ENCODE assay signal across 23 cellular contexts in the genomic region with DNA sequence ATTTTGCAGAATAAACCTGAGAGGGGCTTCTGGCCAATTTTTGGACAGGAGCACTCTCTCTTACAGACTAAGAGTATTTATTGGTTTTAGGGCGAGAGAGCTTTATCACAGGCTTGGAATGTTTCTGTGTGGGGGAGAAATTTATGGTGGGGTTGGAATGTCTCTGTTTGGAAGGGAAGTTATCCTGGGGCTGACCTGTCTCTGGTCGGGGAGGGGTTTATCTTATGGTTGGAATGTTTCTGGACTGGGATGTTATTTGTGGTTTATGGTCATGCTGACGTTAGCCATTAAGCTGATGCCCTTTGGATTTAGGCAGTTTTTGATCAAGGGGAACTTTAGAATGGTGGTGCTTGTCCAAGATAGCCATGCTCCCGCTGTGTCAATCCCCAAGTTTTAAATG.
A peak's percentile ranks its signal among the peaks of the same experiment; 100 is the strongest.
DNase-seq lines count a peak whose midpoint lies in the region; ATAC-seq and TF ChIP-seq lines count a peak whose summit lies in the region.
"Had no signal": no experiment of that assay in that cellular context is flagged by ENCODE, and none has a peak within 500 bp of the region (broad histone marks: within the 10 kb centered on the region; RNA-seq: fewer than 3 reads in every experiment).

No MANE protein-coding gene starts in this region.

- H3K27me3 ChIP-seq in SK-N-SH (ENCODE audit: insufficient read depth) (no peaks in the 10 kb centered on the region), SJSA1 (replicated peaks) (no peaks in the 10 kb centered on the region), smooth muscle cell (ENCODE audit: low read depth) (no peaks in the 10 kb centered on the region)
- H3K27me3 ChIP-seq: cardiac muscle cell, esophagus muscularis mucosa, right atrium auricular region, upper lobe of right lung had no signal

- no peak for TF ChIP-seq CTCF in SK-N-SH (IDR thresholded peaks at IDR 0.05)
- no peak for TF ChIP-seq CTCF in fibroblast of pulmonary artery (IDR thresholded peaks at IDR 0.05; ENCODE audit: low read length, missing control alignments)
- TF ChIP-seq CTCF in smooth muscle cell (IDR thresholded peaks at IDR 0.05; ENCODE audit: borderline replicate concordance, insufficient read depth, poor library complexity, severe bottlenecking): no peak

- no peak for DNase-seq in SK-N-SH
- DNase-seq in SJSA1 (ENCODE audit: low read depth in 1 of 2, low spot score in 2 of 2): peak; percentile 59 to 79
- peak; percentile 77 for DNase-seq in fibroblast of pulmonary artery (ENCODE audit: low read depth)
- DNase-seq in smooth muscle cell (lab: John Stamatoyannopoulos, UW; ENCODE audit: unreplicated experiment): no peak
- no peak for DNase-seq in NOMO-1 treated with dmso at 0.1 percent for 144 hours (lab: John Stamatoyannopoulos, UW; ENCODE audit: unreplicated experiment)
- DNase-seq: activated CD4-positive, alpha-beta T cell treated with anti-CD3 and anti-CD28 coated beads, Interleukin-2, amount 50 U/mL, for 48 hours; activated T-cell treated with anti-CD3 and anti-CD28 coated beads, Interleukin-2, amount 50 U/mL, for 48 hours; CD8-positive, alpha-beta T cell; effector CD4-positive, alpha-beta T cell; left colon; NCI-H1092 treated with DMSO at 0.1 percent for 48 hours; NCI-H69; PC-9; upper lobe of right lung had no signal

- POLR2A ChIA-PET in SK-N-SH (lab: Yijun Ruan, JAX): no interaction called here

- no peak for TF ChIP-seq EP300 in SK-N-SH (IDR thresholded peaks at IDR 0.05; ENCODE audit: borderline replicate concordance in 1 of 2, low read depth in 1 of 2, low read length in 1 of 2)

- H3K4me1 ChIP-seq in SK-N-SH (ENCODE audit: control insufficient read depth in 1 of 2, insufficient read depth in 2 of 2, low read depth in 1 of 2, low read length in 1 of 2): peaks cover 0 to 10% of the 10 kb centered on the region in 2 experiments; a peak in 1 of 4 replicates
- H3K4me1 ChIP-seq in SJSA1 (replicated peaks): peaks cover 20% of the 10 kb centered on the region
- H3K4me1 ChIP-seq in smooth muscle cell (ENCODE audit: low read depth): no peaks in the 10 kb centered on the region
- H3K4me1 ChIP-seq: right atrium auricular region, upper lobe of right lung had no signal

- ATAC-seq in SK-N-SH treated with all-trans-retinoic acid at 6 μM for 48 hours (no peak), GM18519 (IDR thresholded peaks at IDR 0.05; ENCODE audit: low FRiP score, unreplicated experiment) (no peak), GM21515 (IDR thresholded peaks at IDR 0.05; ENCODE audit: unreplicated experiment) (no peak)
- ATAC-seq: activated naive CD4-positive, alpha-beta T cell treated with anti-CD3 and anti-CD28 coated beads, Interleukin-2, amount 50 U/mL, for 72 hours; CD8-positive, alpha-beta T cell; K562; left colon; upper lobe of right lung had no signal

- H3K9me3 ChIP-seq in SK-N-SH (no peaks in the 10 kb centered on the region), SJSA1 (replicated peaks) (no peaks in the 10 kb centered on the region), smooth muscle cell (replicated peaks; ENCODE audit: low read depth) (no peaks in the 10 kb centered on the region)
- H3K9me3 ChIP-seq: esophagus muscularis mucosa, right atrium auricular region, upper lobe of right lung had no signal

- H3K9me2 ChIP-seq in SK-N-SH: no peaks in the 10 kb centered on the region

- H2AFZ ChIP-seq in SK-N-SH (ENCODE audit: low read depth) (no peak overlapping the region), smooth muscle cell (ENCODE audit: low read depth) (no peak overlapping the region)
- H2AFZ ChIP-seq: PC-9 had no signal

- H4K20me1 ChIP-seq in SK-N-SH (ENCODE audit: insufficient read depth) (no peaks in the 10 kb centered on the region), smooth muscle cell (ENCODE audit: low read depth) (no peaks in the 10 kb centered on the region)

- no peak overlapping the region for H3K4me3 ChIP-seq in SK-N-SH (ENCODE audit: low read depth in 2 of 2, low read length in 1 of 2)
- H3K4me3 ChIP-seq in SJSA1: no peak overlapping the region
- no peak overlapping the region for H3K4me3 ChIP-seq in fibroblast of pulmonary artery (replicated peaks; ENCODE audit: low read depth, low read length)
- H3K4me3 ChIP-seq in smooth muscle cell: no peak overlapping the region
- H3K4me3 ChIP-seq: cardiac muscle cell, esophagus muscularis mucosa, K562, PC-9, right atrium auricular region, upper lobe of right lung had no signal

- H3K27ac ChIP-seq in SK-N-SH (ENCODE audit: low read depth in 2 of 2, low read length in 1 of 2) (no peak overlapping the region), SJSA1 (peak overlapping the region; percentile 73), smooth muscle cell (ENCODE audit: low read depth) (peak overlapping the region; percentile 76)
- H3K27ac ChIP-seq: 22Rv1, cardiac muscle cell, esophagus muscularis mucosa, PC-9, right atrium auricular region, upper lobe of right lung had no signal

- no peaks in the 10 kb centered on the region for H3K79me2 ChIP-seq in SK-N-SH (ENCODE audit: insufficient read depth)
- no peaks in the 10 kb centered on the region for H3K79me2 ChIP-seq in smooth muscle cell (ENCODE audit: low read depth)

- no peak overlapping the region for H3K9ac ChIP-seq in SK-N-SH
- peak overlapping the region; percentile 0 for H3K9ac ChIP-seq in smooth muscle cell (ENCODE audit: low read depth)

- H3K4me2 ChIP-seq in SK-N-SH (no peak overlapping the region), smooth muscle cell (peak overlapping the region; percentile 59)
- H3K4me2 ChIP-seq: PC-9 had no signal

- WGBS in SK-N-SH (ENCODE audit: low lambda C conversion rate): 29% methylated on average over 4 of the region's 4 CpGs
- WGBS in smooth muscle cell (ENCODE audit: low lambda C conversion rate): 10% methylated on average over 4 of the region's 4 CpGs

- no peaks in the 10 kb centered on the region for H3F3A ChIP-seq in SK-N-SH (replicated peaks; ENCODE audit: insufficient read depth)
- H3F3A ChIP-seq in smooth muscle cell (ENCODE audit: low read depth): no peaks in the 10 kb centered on the region

- TF ChIP-seq RAD21 in SK-N-SH (IDR thresholded peaks at IDR 0.05; ENCODE audit: low read length): no peak

- CTCF ChIA-PET in SK-N-SH (lab: Yijun Ruan, JAX): interaction anchor here (1.2 kb wide), 1 partner anchor 15 kb away, joined by 3 read pairs; no protein-coding TSS in a partner anchor

- H3K36me3 ChIP-seq in SK-N-SH (replicated peaks in 1 of 2; ENCODE audit: control insufficient read depth in 1 of 2, insufficient read depth in 2 of 2, low read length in 1 of 2): no peaks in the 10 kb centered on the region
- H3K36me3 ChIP-seq in SJSA1: no peaks in the 10 kb centered on the region
- no peaks in the 10 kb centered on the region for H3K36me3 ChIP-seq in smooth muscle cell (ENCODE audit: low read depth)
- H3K36me3 ChIP-seq: cardiac muscle cell, esophagus muscularis mucosa, right atrium auricular region, upper lobe of right lung had no signal

TF ChIP-seq in SK-N-SH, 30 proteins besides CTCF, POLR2A, EP300 and RAD21:
- TF ChIP-seq MEF2A (IDR thresholded peaks at IDR 0.05; ENCODE audit: borderline replicate concordance, low read depth) (no peak), GATA2 (CRISPR knock-in tag; IDR thresholded peaks at IDR 0.05) (no peak), TCF12 (IDR thresholded peaks at IDR 0.05) (no peak), JUND (IDR thresholded peaks at IDR 0.05) (0 out of 2 replicates have a peak, but pooled peaks have one; percentile 8), TEAD4 (IDR thresholded peaks at IDR 0.05; ENCODE audit: borderline replicate concordance, insufficient read depth) (no peak)
- TF ChIP-seq, protein P1, sequence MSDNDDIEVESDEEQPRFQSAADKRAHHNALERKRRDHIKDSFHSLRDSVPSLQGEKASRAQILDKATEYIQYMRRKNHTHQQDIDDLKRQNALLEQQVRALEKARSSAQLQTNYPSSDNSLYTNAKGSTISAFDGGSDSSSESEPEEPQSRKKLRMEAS (IDR thresholded peaks at IDR 0.05; ENCODE audit: low read depth): no peak

TF ChIP-seq in SK-N-SH treated with all-trans-retinoic acid at 6 μM for 48 hours, 23 proteins besides CTCF, POLR2A, EP300 and RAD21 (continues in another document):
- TF ChIP-seq, protein P2, sequence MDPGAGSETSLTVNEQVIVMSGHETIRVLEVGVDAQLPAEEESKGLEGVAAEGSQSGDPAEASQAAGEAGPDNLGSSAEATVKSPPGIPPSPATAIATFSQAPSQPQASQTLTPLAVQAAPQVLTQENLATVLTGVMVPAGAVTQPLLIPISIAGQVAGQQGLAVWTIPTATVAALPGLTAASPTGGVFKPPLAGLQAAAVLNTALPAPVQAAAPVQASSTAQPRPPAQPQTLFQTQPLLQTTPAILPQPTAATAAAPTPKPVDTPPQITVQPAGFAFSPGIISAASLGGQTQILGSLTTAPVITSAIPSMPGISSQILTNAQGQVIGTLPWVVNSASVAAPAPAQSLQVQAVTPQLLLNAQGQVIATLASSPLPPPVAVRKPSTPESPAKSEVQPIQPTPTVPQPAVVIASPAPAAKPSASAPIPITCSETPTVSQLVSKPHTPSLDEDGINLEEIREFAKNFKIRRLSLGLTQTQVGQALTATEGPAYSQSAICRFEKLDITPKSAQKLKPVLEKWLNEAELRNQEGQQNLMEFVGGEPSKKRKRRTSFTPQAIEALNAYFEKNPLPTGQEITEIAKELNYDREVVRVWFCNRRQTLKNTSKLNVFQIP (CRISPR knock-in tag; IDR thresholded peaks at IDR 0.05; ENCODE audit: borderline replicate concordance, low read depth): no peak
- TF ChIP-seq, protein P3, sequence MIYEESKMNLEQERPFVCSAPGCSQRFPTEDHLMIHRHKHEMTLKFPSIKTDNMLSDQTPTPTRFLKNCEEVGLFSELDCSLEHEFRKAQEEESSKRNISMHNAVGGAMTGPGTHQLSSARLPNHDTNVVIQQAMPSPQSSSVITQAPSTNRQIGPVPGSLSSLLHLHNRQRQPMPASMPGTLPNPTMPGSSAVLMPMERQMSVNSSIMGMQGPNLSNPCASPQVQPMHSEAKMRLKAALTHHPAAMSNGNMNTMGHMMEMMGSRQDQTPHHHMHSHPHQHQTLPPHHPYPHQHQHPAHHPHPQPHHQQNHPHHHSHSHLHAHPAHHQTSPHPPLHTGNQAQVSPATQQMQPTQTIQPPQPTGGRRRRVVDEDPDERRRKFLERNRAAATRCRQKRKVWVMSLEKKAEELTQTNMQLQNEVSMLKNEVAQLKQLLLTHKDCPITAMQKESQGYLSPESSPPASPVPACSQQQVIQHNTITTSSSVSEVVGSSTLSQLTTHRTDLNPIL (CRISPR knock-in tag; IDR thresholded peaks at IDR 0.05; ENCODE audit: low read depth): no peak
- no peak for TF ChIP-seq GLIS3 (CRISPR knock-in tag; IDR thresholded peaks at IDR 0.05)
- TF ChIP-seq ZC3H10 (CRISPR knock-in tag; IDR thresholded peaks at IDR 0.05): no peak
- TF ChIP-seq TCF4 (CRISPR knock-in tag; IDR thresholded peaks at IDR 0.05; ENCODE audit: borderline replicate concordance): no peak
- no peak for TF ChIP-seq ESRRG (CRISPR knock-in tag; IDR thresholded peaks at IDR 0.05)
- TF ChIP-seq CSDC2 (CRISPR knock-in tag; IDR thresholded peaks at IDR 0.05): no peak
- no peak for TF ChIP-seq ARNTL (CRISPR knock-in tag; IDR thresholded peaks at IDR 0.05; ENCODE audit: borderline replicate concordance, low read depth)
- no peak for TF ChIP-seq ZFP30 (CRISPR knock-in tag; IDR thresholded peaks at IDR 0.05)
- no peak for TF ChIP-seq ISL1 (CRISPR knock-in tag; IDR thresholded peaks at IDR 0.05)
- TF ChIP-seq ZNF70 (CRISPR knock-in tag; IDR thresholded peaks at IDR 0.05): no peak
- no peak for TF ChIP-seq OSR1 (CRISPR knock-in tag; IDR thresholded peaks at IDR 0.05)
- TF ChIP-seq ZFP3 (CRISPR knock-in tag; IDR thresholded peaks at IDR 0.05): no peak

Comparison
In these comparisons a context has a peak if more than half of its experiments do, and no peak if none do; other contexts are left out.
1. DNase-seq: peak in SJSA1 (2 of 2) and fibroblast of pulmonary artery (single experiment); none in SK-N-SH (single experiment), smooth muscle cell (single experiment) and NOMO-1 treated with dmso at 0.1 percent for 144 hours (single experiment).
2. H3K27ac ChIP-seq: peak in SJSA1 (single experiment) and smooth muscle cell (single experiment); none in SK-N-SH (0 of 2).